In genomic region chr1:4076346-4076745, GRCh38 we compare ENCODE assay signal across 26 cellular contexts.
"Had no signal": no experiment of that assay in that cellular context is flagged by ENCODE, and none has a peak within 500 bp of the region (broad histone marks: within the 10 kb centered on the region; RNA-seq: fewer than 3 reads in every experiment).

No MANE protein-coding gene starts in this region.

- H3K27me3 Mint-ChIP-seq: activated CD4-positive, alpha-beta memory T cell treated with anti-CD3 and anti-CD28 coated beads, Interleukin-2, amount 10 ng/mL, durations not matched to agents 7 days and 5 days; activated CD8-positive, alpha-beta memory T cell treated with anti-CD3 and anti-CD28 coated beads, Interleukin-2, amount 10 ng/mL, durations not matched to agents 7 days and 5 days had no signal

- H3K27ac ChIP-seq: SJCRH30, SK-N-MC, WERI-Rb-1 had no signal

- H3K4me3 ChIP-seq: K562, SJCRH30, SK-N-MC had no signal

- DNase-seq: activated CD4-positive, alpha-beta memory T cell treated with anti-CD3 and anti-CD28 coated beads, Interleukin-2, amount 10 ng/mL, durations not matched to agents 7 days and 5 days; activated CD4-positive, alpha-beta T cell treated with anti-CD3 and anti-CD28 coated beads for 1 hour; activated CD4-positive, alpha-beta T cell treated with anti-CD3 and anti-CD28 coated beads for 48 hours; activated CD4-positive, CD25-positive, alpha-beta regulatory T cell; activated CD8-positive, alpha-beta memory T cell treated with anti-CD3 and anti-CD28 coated beads for 24 hours; activated CD8-positive, alpha-beta memory T cell treated with anti-CD3 and anti-CD28 coated beads, Interleukin-2, amount 10 ng/mL, durations not matched to agents 7 days and 5 days; activated CD8-positive, alpha-beta memory T cell treated with anti-CD3 and anti-CD28 coated beads, Interleukin-2, amount 50 U/mL, for 48 hours; activated effector memory CD4-positive, alpha-beta T cell treated with Interleukin-2 at 50 U/mL for 16 hours; activated naive CD4-positive, alpha-beta T cell treated with anti-CD3 and anti-CD28 coated beads, Interleukin-2, amount 10 ng/mL, durations not matched to agents 7 days and 5 days; activated naive CD8-positive, alpha-beta T cell treated with anti-CD3 and anti-CD28 coated beads, Interleukin-2, amount 50 U/mL, for 24 hours; activated T-cell treated with anti-CD3 and anti-CD28 coated beads, Interleukin-2, amount 50 U/mL, for 48 hours; anterior cingulate cortex; NCI-H1105; NCI-H1417 treated with DMSO at 0.1 percent for 48 hours; NCI-H187 treated with DMSO at 0.1 percent for 48 hours; NCI-H2081 treated with DMSO at 0.1 percent for 48 hours; NCI-H345; NCI-H524 treated with DMSO at 0.1 percent for 48 hours; SHP77; SJCRH30; T1000; WERI-Rb-1 had no signal

- H3K27ac Mint-ChIP-seq: activated CD4-positive, alpha-beta memory T cell treated with anti-CD3 and anti-CD28 coated beads, Interleukin-2, amount 10 ng/mL, durations not matched to agents 7 days and 5 days; activated CD8-positive, alpha-beta memory T cell treated with anti-CD3 and anti-CD28 coated beads, Interleukin-2, amount 10 ng/mL, durations not matched to agents 7 days and 5 days; activated naive CD4-positive, alpha-beta T cell treated with anti-CD3 and anti-CD28 coated beads, Interleukin-2, amount 10 ng/mL, durations not matched to agents 7 days and 5 days; activated naive CD8-positive, alpha-beta T cell; activated naive CD8-positive, alpha-beta T cell treated with anti-CD3 and anti-CD28 coated beads, Interleukin-2, amount 50 U/mL, for 24 hours; brain had no signal

- H3K4me1 ChIP-seq: SJCRH30 had no signal

- H3K4me1 Mint-ChIP-seq: activated CD4-positive, alpha-beta memory T cell treated with anti-CD3 and anti-CD28 coated beads, Interleukin-2, amount 10 ng/mL, durations not matched to agents 7 days and 5 days; activated CD8-positive, alpha-beta memory T cell treated with anti-CD3 and anti-CD28 coated beads, Interleukin-2, amount 10 ng/mL, durations not matched to agents 7 days and 5 days; activated naive CD4-positive, alpha-beta T cell treated with anti-CD3 and anti-CD28 coated beads, Interleukin-2, amount 10 ng/mL, durations not matched to agents 7 days and 5 days; activated naive CD8-positive, alpha-beta T cell treated with anti-CD3 and anti-CD28 coated beads, Interleukin-2, amount 50 U/mL, for 24 hours had no signal

- H3K9me3 ChIP-seq: SJCRH30 had no signal

- H3K4me3 Mint-ChIP-seq: activated CD4-positive, alpha-beta memory T cell treated with anti-CD3 and anti-CD28 coated beads, Interleukin-2, amount 10 ng/mL, durations not matched to agents 7 days and 5 days; activated CD8-positive, alpha-beta memory T cell treated with anti-CD3 and anti-CD28 coated beads, Interleukin-2, amount 10 ng/mL, durations not matched to agents 7 days and 5 days; activated naive CD4-positive, alpha-beta T cell treated with anti-CD3 and anti-CD28 coated beads, Interleukin-2, amount 10 ng/mL, durations not matched to agents 7 days and 5 days; activated naive CD8-positive, alpha-beta T cell; activated naive CD8-positive, alpha-beta T cell treated with anti-CD3 and anti-CD28 coated beads, Interleukin-2, amount 50 U/mL, for 24 hours; brain had no signal

- H3K36me3 ChIP-seq: SJCRH30, WERI-Rb-1 had no signal

- H3K9me3 Mint-ChIP-seq: activated naive CD8-positive, alpha-beta T cell treated with anti-CD3 and anti-CD28 coated beads, Interleukin-2, amount 50 U/mL, for 24 hours had no signal

- ATAC-seq: activated CD8-positive, alpha-beta memory T cell treated with anti-CD3 and anti-CD28 coated beads, Interleukin-2, amount 10 ng/mL, durations not matched to agents 7 days and 5 days; activated naive CD8-positive, alpha-beta T cell treated with anti-CD3 and anti-CD28 coated beads, Interleukin-2, amount 50 U/mL, for 24 hours; K562 had no signal

- H3K36me3 Mint-ChIP-seq: activated CD8-positive, alpha-beta memory T cell treated with anti-CD3 and anti-CD28 coated beads, Interleukin-2, amount 10 ng/mL, durations not matched to agents 7 days and 5 days; activated naive CD4-positive, alpha-beta T cell treated with anti-CD3 and anti-CD28 coated beads, Interleukin-2, amount 10 ng/mL, durations not matched to agents 7 days and 5 days; activated naive CD8-positive, alpha-beta T cell; brain had no signal
